ENCODE assay signal across 1 cellular context in genomic region chr7:2555121-2556052, GRCh38.
TF ChIP-seq lines count a peak whose summit lies in the region.

Gene BRAT1, minus strand, starts transcription at chr7:2555524. Its CDS starts 1,093 bp downstream, at chr7:2554431.

TF ChIP-seq in H1, 55 proteins besides CTCF, POLR2A, EP300 and RAD21:
- TF ChIP-seq SP2 (IDR thresholded peaks at IDR 0.05; ENCODE audit: low read length) = no peak
- TF ChIP-seq MAFK (IDR thresholded peaks at IDR 0.05; ENCODE audit: low read depth, low read length) = no peak
- no peak for TF ChIP-seq EZH2 (IDR thresholded peaks at IDR 0.05; ENCODE audit: low read depth, low read length, severe bottlenecking)
- TF ChIP-seq BRCA1 (IDR thresholded peaks at IDR 0.05; ENCODE audit: low read depth, low read length) = no peak; the same call in 1 of the 2 replicates
- TF ChIP-seq POLR2AphosphoS5 (IDR thresholded peaks at IDR 0.05; ENCODE audit: low read depth, low read length) = peak; percentile 44; the same call in 1 of the 2 replicates
- TF ChIP-seq ASH2L (IDR thresholded peaks at IDR 0.05; ENCODE audit: low read length) = peak; percentile 29
- no peak for TF ChIP-seq JUN (IDR thresholded peaks at IDR 0.05; ENCODE audit: low read depth, low read length)
- no peak for TF ChIP-seq ZNF274 (IDR thresholded peaks at IDR 0.05; ENCODE audit: borderline replicate concordance, extremely low read depth, low read length)
- no peak for TF ChIP-seq KDM1A (IDR thresholded peaks at IDR 0.05; ENCODE audit: borderline replicate concordance, low read length)
- TF ChIP-seq FOSL1 (IDR thresholded peaks at IDR 0.05; ENCODE audit: insufficient read depth, low read depth, low read length) = no peak
- peak; percentile 52 for TF ChIP-seq TAF7 (optimal IDR thresholded peaks at IDR 0.05; ENCODE audit: borderline replicate concordance, low read depth, low read length)
- TF ChIP-seq KDM4A (IDR thresholded peaks at IDR 0.05; ENCODE audit: low read depth, low read length, severe bottlenecking) = peak; percentile 58
- TF ChIP-seq BACH1 (IDR thresholded peaks at IDR 0.05; ENCODE audit: low read length) = 0 out of 2 replicates have a peak, but pooled peaks have one; percentile 52
- peak; percentile 74 for TF ChIP-seq PHF8 (conservative IDR thresholded peaks at IDR 0.05; ENCODE audit: low read depth, low read length)
- no peak; the same call in 1 of the 2 replicates for TF ChIP-seq CREB1 (IDR thresholded peaks at IDR 0.05)
- peak; percentile 93 for TF ChIP-seq CHD1 (IDR thresholded peaks at IDR 0.05; ENCODE audit: low read depth, low read length)
- peak; percentile 27; the same call in 1 of the 2 replicates for TF ChIP-seq TBP (IDR thresholded peaks at IDR 0.05; ENCODE audit: low read depth, low read length)
- TF ChIP-seq SP4 (IDR thresholded peaks at IDR 0.05; ENCODE audit: low read length) = no peak
- no peak for TF ChIP-seq E2F6 (IDR thresholded peaks at IDR 0.05)
- TF ChIP-seq KDM5A (IDR thresholded peaks at IDR 0.05; ENCODE audit: low read length) = no peak
- no peak for TF ChIP-seq SRF (IDR thresholded peaks at IDR 0.05; ENCODE audit: low read depth, low read length)
- TF ChIP-seq MAX (IDR thresholded peaks at IDR 0.05) = 0 out of 2 replicates have a peak, but pooled peaks have one; percentile 63
- TF ChIP-seq NANOG (IDR thresholded peaks at IDR 0.05; ENCODE audit: insufficient read depth, low read depth, low read length, poor library complexity, severe bottlenecking) = peak; percentile 15
- peak; percentile 31 to 63; a peak in 2 of 4 replicates for TF ChIP-seq SIN3A (conservative IDR thresholded peaks at IDR 0.05 in 1 of 2, IDR thresholded peaks at IDR 0.05 in 1 of 2; ENCODE audit: low read depth in 1 of 2, low read length in 2 of 2)
- peak; percentile 62; the same call in 1 of the 2 replicates for TF ChIP-seq GABPA (IDR thresholded peaks at IDR 0.05; ENCODE audit: borderline replicate concordance, insufficient read depth, low read length)
- peak; percentile 96 for TF ChIP-seq JUND (IDR thresholded peaks at IDR 0.05; ENCODE audit: low read length)
- no peak for TF ChIP-seq CBX8 (IDR thresholded peaks at IDR 0.05; ENCODE audit: borderline replicate concordance, low read depth, low read length)
- TF ChIP-seq SIX5 (IDR thresholded peaks at IDR 0.05; ENCODE audit: low read depth, low read length) = 0 out of 2 replicates have a peak, but pooled peaks have one; percentile 13
- no peak for TF ChIP-seq SIRT6 (IDR thresholded peaks at IDR 0.05; ENCODE audit: low read length)
- TF ChIP-seq TAF1 (IDR thresholded peaks at IDR 0.05; ENCODE audit: low read depth, low read length) = peak; percentile 58; the same call in 1 of the 2 replicates
- TF ChIP-seq EGR1 (IDR thresholded peaks at IDR 0.05; ENCODE audit: borderline replicate concordance, low read depth, low read length) = no peak
- no peak for TF ChIP-seq HDAC2 (IDR thresholded peaks at IDR 0.05; ENCODE audit: borderline replicate concordance in 1 of 2, low read depth in 2 of 2, low read length in 2 of 2)
